16 cellular contexts compared by ENCODE assay signal in the genomic region with DNA sequence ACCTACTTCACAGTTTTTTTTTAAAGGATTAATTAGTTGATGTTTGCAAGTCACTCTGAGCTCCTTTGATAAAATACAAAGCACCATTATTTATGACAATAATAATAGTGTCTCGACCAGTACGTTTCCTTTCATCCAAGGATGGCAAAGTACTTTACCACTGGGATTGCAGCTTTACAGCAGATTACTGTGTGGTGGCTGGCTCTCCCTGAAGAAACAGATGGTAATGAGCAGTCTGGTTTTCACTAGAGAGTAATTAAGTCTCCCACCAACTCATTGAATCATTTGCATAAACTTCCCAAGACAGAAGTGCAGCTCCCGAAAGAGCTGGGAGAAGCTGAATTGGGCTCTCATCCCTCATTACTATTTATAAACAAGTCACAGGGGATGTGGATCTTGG.
"Had no signal": no experiment of that assay in that cellular context is flagged by ENCODE, and none has a peak within 500 bp of the region (broad histone marks: within the 10 kb centered on the region; RNA-seq: fewer than 3 reads in every experiment).

No MANE protein-coding gene starts in this region.

- H3K27ac Mint-ChIP-seq: activated CD4-positive, alpha-beta memory T cell treated with anti-CD3 and anti-CD28 coated beads, Interleukin-2, amount 10 ng/mL, durations not matched to agents 7 days and 5 days; activated CD4-positive, alpha-beta T cell treated with anti-CD3 and anti-CD28 coated beads for 36 hours; activated naive CD4-positive, alpha-beta T cell treated with anti-CD3 and anti-CD28 coated beads, Interleukin-2, amount 10 ng/mL, durations not matched to agents 7 days and 5 days; activated T-cell treated with anti-CD3 and anti-CD28 coated beads, Interleukin-2, amount 50 U/mL, for 24 hours; memory B cell; natural killer cell; stimulated activated memory B cell treated with anti-CD40 and anti-IgM and Interleukin-4, amounts not matched to agents 10 μg/mL and 1 μg/mL and 100 μg/mL, for 72 hours had no signal

- H3K4me3 Mint-ChIP-seq: activated CD4-positive, alpha-beta memory T cell treated with anti-CD3 and anti-CD28 coated beads, Interleukin-2, amount 10 ng/mL, durations not matched to agents 7 days and 5 days; activated CD4-positive, alpha-beta T cell treated with anti-CD3 and anti-CD28 coated beads for 36 hours; activated naive CD4-positive, alpha-beta T cell treated with anti-CD3 and anti-CD28 coated beads, Interleukin-2, amount 10 ng/mL, durations not matched to agents 7 days and 5 days; activated T-cell treated with anti-CD3 and anti-CD28 coated beads, Interleukin-2, amount 50 U/mL, for 24 hours; memory B cell; natural killer cell; stimulated activated memory B cell treated with anti-CD40 and anti-IgM and Interleukin-4, amounts not matched to agents 10 μg/mL and 1 μg/mL and 100 μg/mL, for 72 hours had no signal

- H3K36me3 ChIP-seq: cardiac muscle cell, left ventricle myocardium inferior, tibial artery, uterus, WERI-Rb-1 had no signal

- H3K27me3 ChIP-seq: cardiac muscle cell, tibial artery, uterus had no signal

- H3K27me3 Mint-ChIP-seq: stimulated activated memory B cell treated with anti-CD40 and anti-IgM and Interleukin-4, amounts not matched to agents 10 μg/mL and 1 μg/mL and 100 μg/mL, for 72 hours had no signal

- H3K36me3 Mint-ChIP-seq: activated naive CD4-positive, alpha-beta T cell treated with anti-CD3 and anti-CD28 coated beads, Interleukin-2, amount 10 ng/mL, durations not matched to agents 7 days and 5 days; memory B cell; natural killer cell; stimulated activated memory B cell treated with anti-CD40 and anti-IgM and Interleukin-4, amounts not matched to agents 10 μg/mL and 1 μg/mL and 100 μg/mL, for 72 hours had no signal

- H3K27ac ChIP-seq: cardiac muscle cell, left ventricle myocardium inferior, tibial artery, uterus, WERI-Rb-1 had no signal

- H3K9me3 Mint-ChIP-seq: activated CD4-positive, alpha-beta memory T cell treated with anti-CD3 and anti-CD28 coated beads, Interleukin-2, amount 10 ng/mL, durations not matched to agents 7 days and 5 days; activated naive CD4-positive, alpha-beta T cell treated with anti-CD3 and anti-CD28 coated beads, Interleukin-2, amount 10 ng/mL, durations not matched to agents 7 days and 5 days; activated T-cell treated with anti-CD3 and anti-CD28 coated beads, Interleukin-2, amount 50 U/mL, for 24 hours; memory B cell; natural killer cell had no signal

- H3K9me3 ChIP-seq: left ventricle myocardium inferior, tibial artery, uterus had no signal

- H3K4me3 ChIP-seq: cardiac muscle cell, left ventricle myocardium inferior, tibial artery, uterus had no signal

- H3K4me1 ChIP-seq: left ventricle myocardium inferior, tibial artery, uterus had no signal

- H3K4me1 Mint-ChIP-seq: activated CD4-positive, alpha-beta memory T cell treated with anti-CD3 and anti-CD28 coated beads, Interleukin-2, amount 10 ng/mL, durations not matched to agents 7 days and 5 days; activated naive CD4-positive, alpha-beta T cell treated with anti-CD3 and anti-CD28 coated beads, Interleukin-2, amount 10 ng/mL, durations not matched to agents 7 days and 5 days; memory B cell; natural killer cell; stimulated activated memory B cell treated with anti-CD40 and anti-IgM and Interleukin-4, amounts not matched to agents 10 μg/mL and 1 μg/mL and 100 μg/mL, for 72 hours had no signal

- FAIRE-seq: astrocyte had no signal

- ATAC-seq: activated CD4-positive, alpha-beta T cell treated with anti-CD3 and anti-CD28 coated beads for 36 hours; natural killer cell; stimulated activated memory B cell treated with anti-CD40 and anti-IgM and Interleukin-4, amounts not matched to agents 10 μg/mL and 1 μg/mL and 100 μg/mL, for 72 hours had no signal

- DNase-seq: activated CD4-positive, alpha-beta memory T cell treated with anti-CD3 and anti-CD28 coated beads, Interleukin-2, amount 10 ng/mL, durations not matched to agents 7 days and 5 days; activated CD4-positive, alpha-beta T cell treated with anti-CD3 and anti-CD28 coated beads for 36 hours; activated naive CD4-positive, alpha-beta T cell treated with anti-CD3 and anti-CD28 coated beads, Interleukin-2, amount 10 ng/mL, durations not matched to agents 7 days and 5 days; activated T-cell treated with anti-CD3 and anti-CD28 coated beads, Interleukin-2, amount 50 U/mL, for 24 hours; left ventricle myocardium inferior; natural killer cell; posterior cingulate gyrus; retina; stimulated activated CD4-positive, alpha-beta T cell treated with anti-CD3 and anti-CD28 coated beads, Interleukin-2, amount 100 ng/mL, for 48 hours; tibial artery; uterus; WERI-Rb-1 had no signal
